23 cellular contexts compared by ENCODE assay signal in genomic region chr1:117592155-117592554, GRCh38. TPM values are rescaled to one million over a fixed set of nuclear protein-coding genes. Genes with fewer than 3 reads are reported as not detected.
A peak's percentile ranks its signal among the peaks of the same experiment; 100 is the strongest.
DNase-seq lines count a peak whose midpoint lies in the region; ATAC-seq and TF ChIP-seq lines count a peak whose summit lies in the region.
"Had no signal": no experiment of that assay in that cellular context is flagged by ENCODE, and none has a peak within 500 bp of the region (broad histone marks: within the 10 kb centered on the region; RNA-seq: fewer than 3 reads in every experiment).

No MANE protein-coding gene starts in this region.

- H3K36me3 ChIP-seq in right lobe of liver (no peaks in the 10 kb centered on the region), gastrocnemius medialis (no peaks in the 10 kb centered on the region)
- H3K36me3 ChIP-seq: BLaER1 treated with 17β-estradiol and CSF1 and Interleukin-3, amounts not matched to agents 10 nM and 100 nM had no signal

- H3K9me3 Mint-ChIP-seq in endothelial cell (ENCODE audit: unreplicated experiment), result no peaks in the 10 kb centered on the region
- H3K9me3 Mint-ChIP-seq: activated CD4-positive, alpha-beta memory T cell treated with anti-CD3 and anti-CD28 coated beads for 36 hours; brain; natural killer cell treated with Interleukin-12 subunit alpha and Interleukin-12 subunit beta and Interleukin-15 and Interleukin-18, amount 100 ng/mL, for 72 hours had no signal

- H3K9me3 ChIP-seq in right lobe of liver (no peaks in the 10 kb centered on the region), gastrocnemius medialis (no peaks in the 10 kb centered on the region)
- H3K9me3 ChIP-seq: BLaER1 treated with 17β-estradiol and CSF1 and Interleukin-3, amounts not matched to agents 10 nM and 100 nM had no signal

- TF ChIP-seq CTCF in C4-2B (conservative IDR thresholded peaks at IDR 0.05) (no peak), right lobe of liver (IDR thresholded peaks at IDR 0.05) (no peak), gastrocnemius medialis (IDR thresholded peaks at IDR 0.05 in 4 of 5, conservative IDR thresholded peaks at IDR 0.05 in 1 of 5) (no peak), endothelial cell (IDR thresholded peaks at IDR 0.05; ENCODE audit: unreplicated experiment) (no peak)

- peak; percentile 5 for DNase-seq in NCI-H1092 (lab: John Stamatoyannopoulos, UW)
- DNase-seq in right lobe of liver, result peak; percentile 82 to 94 (median 89)
- peak; percentile 43 to 62 for DNase-seq in gastrocnemius medialis
- no peak for DNase-seq in SHP77 (lab: John Stamatoyannopoulos, UW)
- DNase-seq in endothelial cell (ENCODE audit: low spot score), result no peak
- DNase-seq in ACHN, result no peak
- DNase-seq: activated CD4-positive, alpha-beta memory T cell treated with anti-CD3 and anti-CD28 coated beads for 36 hours; activated CD4-positive, CD25-positive, alpha-beta regulatory T cell; activated CD8-positive, alpha-beta memory T cell treated with anti-CD3 and anti-CD28 coated beads, Interleukin-2, amount 50 U/mL, for 48 hours; activated gamma-delta T cell; HCEC 1CT; head of caudate nucleus; NCI-H1436; NCI-H2107; PC-9; SHP77 treated with DMSO at 0.1 percent for 48 hours; SW 1271 had no signal

- H3K4me1 ChIP-seq in right lobe of liver (peaks cover 0 to 28% (median 0%) of the 10 kb centered on the region in 4 donors), gastrocnemius medialis (peaks cover 25 to 26% of the 10 kb centered on the region in 2 donors)

- peaks cover 3% of the 10 kb centered on the region for H3K4me1 Mint-ChIP-seq in endothelial cell (ENCODE audit: unreplicated experiment)
- H3K4me1 Mint-ChIP-seq: brain had no signal

- no peak overlapping the region for H3K4me3 Mint-ChIP-seq in endothelial cell (ENCODE audit: unreplicated experiment)
- H3K4me3 Mint-ChIP-seq: activated CD4-positive, alpha-beta memory T cell treated with anti-CD3 and anti-CD28 coated beads for 36 hours; brain; natural killer cell treated with Interleukin-12 subunit alpha and Interleukin-12 subunit beta and Interleukin-15 and Interleukin-18, amount 100 ng/mL, for 72 hours had no signal

- no peaks in the 10 kb centered on the region for H3K36me3 Mint-ChIP-seq in endothelial cell (ENCODE audit: low read depth, unreplicated experiment)
- H3K36me3 Mint-ChIP-seq: activated CD4-positive, alpha-beta memory T cell treated with anti-CD3 and anti-CD28 coated beads for 36 hours; brain; natural killer cell treated with Interleukin-12 subunit alpha and Interleukin-12 subunit beta and Interleukin-15 and Interleukin-18, amount 100 ng/mL, for 72 hours had no signal

- no peaks in the 10 kb centered on the region for H3K27me3 ChIP-seq in right lobe of liver
- no peaks in the 10 kb centered on the region for H3K27me3 ChIP-seq in gastrocnemius medialis
- H3K27me3 ChIP-seq: BLaER1 treated with 17β-estradiol and CSF1 and Interleukin-3, amounts not matched to agents 10 nM and 100 nM had no signal

- no peak overlapping the region for H3K27ac Mint-ChIP-seq in endothelial cell (ENCODE audit: unreplicated experiment)
- H3K27ac Mint-ChIP-seq: activated CD4-positive, alpha-beta memory T cell treated with anti-CD3 and anti-CD28 coated beads for 36 hours; brain had no signal

- H3K27ac ChIP-seq in C4-2B (peak overlapping the region; percentile 99), right lobe of liver (peak overlapping the region; percentile 37 to 73 (median 43)), gastrocnemius medialis (peak overlapping the region; percentile 51 to 76 (median 66))
- H3K27ac ChIP-seq: BLaER1 treated with 17β-estradiol and CSF1 and Interleukin-3, amounts not matched to agents 10 nM and 100 nM; epithelial cell of prostate; PC-9 had no signal

- H3K27me3 Mint-ChIP-seq in endothelial cell (ENCODE audit: unreplicated experiment), result peaks cover 10% of the 10 kb centered on the region
- H3K27me3 Mint-ChIP-seq: activated CD4-positive, alpha-beta memory T cell treated with anti-CD3 and anti-CD28 coated beads for 36 hours had no signal

- in situ Hi-C loops in gastrocnemius medialis (cut with MboI; ENCODE audit: low sequenced_read_pairs in 4 of 4), result no loop called here
- in situ Hi-C loops in ACHN (cut with HindIII; ENCODE audit: low pct_ligation_motif_present, low pct_unique_long_range_greater_than_20kb, low sequenced_read_pairs), result no loop called here

- 37% methylated on average over 5 of the region's 9 CpGs for WGBS in right lobe of liver (ENCODE audit: insufficient coverage, low coverage, low lambda C conversion rate, missing lambda C conversion rate)

- TF ChIP-seq POLR2A in right lobe of liver (IDR thresholded peaks at IDR 0.05) (peak; percentile 11), gastrocnemius medialis (IDR thresholded peaks at IDR 0.05) (no peak)

- ATAC-seq in right lobe of liver (peak; percentile 85 to 91 (median 90)), gastrocnemius medialis (peak; percentile 51 to 57)
- ATAC-seq: natural killer cell treated with Interleukin-12 subunit alpha and Interleukin-12 subunit beta and Interleukin-15 and Interleukin-18, amount 100 ng/mL, for 72 hours had no signal

- intact Hi-C loops in right lobe of liver (cut with DNase I) (no loop called here), gastrocnemius medialis (cut with DNase I; ENCODE audit: low total_unique reads) (no loop called here)

- H3K4me3 ChIP-seq in right lobe of liver (no peak overlapping the region), gastrocnemius medialis (no peak overlapping the region)
- H3K4me3 ChIP-seq: BLaER1 treated with 17β-estradiol and CSF1 and Interleukin-3, amounts not matched to agents 10 nM and 100 nM; PC-9 had no signal

RNA-seq across cellular contexts. Expression of gene TENT5C, which starts 13.7 kb away (rescaled TPM):
- total RNA-seq in right lobe of liver, result 10 to 100 TPM in 1 of 6 experiments, 1 to 10 TPM in 5; 2.3 to 13.7 (median 3.0) TPM
- total RNA-seq in gastrocnemius medialis, result 10 to 100 TPM in 1 of 4 donors, 1 to 10 TPM in 3; 2.3 to 21.8 (median 6.4) TPM
- 0.05 TPM for total RNA-seq in endothelial cell (ENCODE audit: unreplicated experiment)
- total RNA-seq: MCF 10A had no signal

Comparison
In these comparisons a context has a peak if more than half of its experiments do, and no peak if none do; other contexts are left out.
1. H3K27ac ChIP-seq: peak in every context shown above with its lines; median percentile 99 in C4-2B; 66 in gastrocnemius medialis; 43 in right lobe of liver.
2. DNase-seq: peak in NCI-H1092 (single experiment), right lobe of liver (3 of 3) and gastrocnemius medialis (2 of 2); none in SHP77 (0 of 2), endothelial cell (single experiment) and ACHN (single experiment).